Comparison of ENCODE assay signal across 21 cellular contexts in the genomic region with DNA sequence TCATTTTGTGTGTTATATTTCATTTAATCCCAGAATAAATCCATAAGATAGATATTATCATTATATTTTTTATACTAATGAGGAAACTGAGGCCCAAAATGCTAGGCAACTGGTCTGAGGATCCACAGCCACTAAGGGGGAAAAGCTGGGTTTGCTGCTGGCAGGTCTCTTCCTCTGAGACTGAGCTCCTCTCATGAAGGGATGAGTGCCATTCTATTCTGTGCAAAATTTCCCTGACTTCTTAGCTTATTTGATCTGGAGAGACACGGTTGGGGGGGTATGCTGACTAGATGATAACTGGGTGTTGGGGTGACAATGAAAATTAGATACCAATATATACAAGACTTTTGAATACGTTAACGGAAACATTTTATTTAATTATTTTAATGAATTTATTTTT. TPM values are rescaled to one million over a fixed set of nuclear protein-coding genes. Genes with fewer than 3 reads are reported as not detected.
DNase-seq lines count a peak whose midpoint lies in the region; ATAC-seq and TF ChIP-seq lines count a peak whose summit lies in the region.
"Had no signal": no experiment of that assay in that cellular context is flagged by ENCODE, and none has a peak within 500 bp of the region (broad histone marks: within the 10 kb centered on the region; RNA-seq: fewer than 3 reads in every experiment).

No MANE protein-coding gene starts in this region.

- no peaks in the 10 kb centered on the region for H3K27me3 Mint-ChIP-seq in activated naive CD4-positive, alpha-beta T cell treated with anti-CD3 and anti-CD28 coated beads, Interleukin-2, amount 10 ng/mL, durations not matched to agents 7 days and 5 days
- H3K27me3 Mint-ChIP-seq in T-helper 17 cell (no peaks in the 10 kb centered on the region), glutamatergic neuron (ENCODE audit: unreplicated experiment) (no peaks in the 10 kb centered on the region)
- no peaks in the 10 kb centered on the region for H3K27me3 Mint-ChIP-seq in stimulated activated memory B cell treated with anti-CD40 and anti-IgM and Interleukin-4, amounts not matched to agents 10 μg/mL and 1 μg/mL and 100 μg/mL, for 72 hours
- H3K27me3 Mint-ChIP-seq: progenitor cell of endocrine pancreas had no signal

- no peak for ATAC-seq in activated naive CD4-positive, alpha-beta T cell treated with anti-CD3 and anti-CD28 coated beads, Interleukin-2, amount 50 U/mL, for 72 hours
- ATAC-seq in T-helper 17 cell (no peak), HG03565 (IDR thresholded peaks at IDR 0.05; ENCODE audit: unreplicated experiment) (no peak)
- no peak for ATAC-seq in stimulated activated memory B cell treated with anti-CD40 and anti-IgM and Interleukin-4, amounts not matched to agents 10 μg/mL and 1 μg/mL and 100 μg/mL, for 72 hours
- ATAC-seq: left lung had no signal

- no peak for TF ChIP-seq CTCF in GM12865 (IDR thresholded peaks at IDR 0.05; ENCODE audit: insufficient read depth, low read depth, low read length, missing control alignments)
- no peak for TF ChIP-seq CTCF in glutamatergic neuron (IDR thresholded peaks at IDR 0.05; ENCODE audit: partially characterized antibody, unreplicated experiment)

- H3K4me3 ChIP-seq in GM12865 (ENCODE audit: low read depth, low read length): peak overlapping the region; percentile 90
- H3K4me3 ChIP-seq: cardiac muscle cell, left lung, tibial nerve had no signal

- CTCF ChIA-PET in activated naive CD4-positive, alpha-beta T cell treated with anti-CD3 and anti-CD28 coated beads, Interleukin-2, amount 10 ng/mL, durations not matched to agents 7 days and 5 days (lab: Charles Lee): interaction anchor here (1.9 kb wide), 1 partner anchor 19 kb away, joined by 7 read pairs; no protein-coding TSS in a partner anchor

- H3K4me1 Mint-ChIP-seq in activated naive CD4-positive, alpha-beta T cell treated with anti-CD3 and anti-CD28 coated beads, Interleukin-2, amount 10 ng/mL, durations not matched to agents 7 days and 5 days: peaks cover 94% of the 10 kb centered on the region
- H3K4me1 Mint-ChIP-seq in T-helper 17 cell (peaks cover 72% of the 10 kb centered on the region), glutamatergic neuron (ENCODE audit: low read depth, unreplicated experiment) (peaks cover 9% of the 10 kb centered on the region)
- peaks cover 88% of the 10 kb centered on the region for H3K4me1 Mint-ChIP-seq in stimulated activated memory B cell treated with anti-CD40 and anti-IgM and Interleukin-4, amounts not matched to agents 10 μg/mL and 1 μg/mL and 100 μg/mL, for 72 hours

- peaks cover 30% of the 10 kb centered on the region for H3K36me3 Mint-ChIP-seq in activated naive CD4-positive, alpha-beta T cell treated with anti-CD3 and anti-CD28 coated beads, Interleukin-2, amount 10 ng/mL, durations not matched to agents 7 days and 5 days
- H3K36me3 Mint-ChIP-seq in activated naive CD4-positive, alpha-beta T cell treated with anti-CD3 and anti-CD28 coated beads, Interleukin-2, amount 50 U/mL, for 72 hours: peaks cover 0 to 27% of the 10 kb centered on the region in 2 donors
- H3K36me3 Mint-ChIP-seq in T-helper 17 cell (ENCODE audit: low read depth) (peaks cover 8% of the 10 kb centered on the region), glutamatergic neuron (ENCODE audit: unreplicated experiment) (no peaks in the 10 kb centered on the region)
- peaks cover 6% of the 10 kb centered on the region for H3K36me3 Mint-ChIP-seq in stimulated activated memory B cell treated with anti-CD40 and anti-IgM and Interleukin-4, amounts not matched to agents 10 μg/mL and 1 μg/mL and 100 μg/mL, for 72 hours
- H3K36me3 Mint-ChIP-seq: mesothelial cell of epicardium had no signal

- no peaks in the 10 kb centered on the region for H3K9me3 Mint-ChIP-seq in activated naive CD4-positive, alpha-beta T cell treated with anti-CD3 and anti-CD28 coated beads, Interleukin-2, amount 10 ng/mL, durations not matched to agents 7 days and 5 days
- no peaks in the 10 kb centered on the region for H3K9me3 Mint-ChIP-seq in activated naive CD4-positive, alpha-beta T cell treated with anti-CD3 and anti-CD28 coated beads, Interleukin-2, amount 50 U/mL, for 72 hours
- no peaks in the 10 kb centered on the region for H3K9me3 Mint-ChIP-seq in stimulated activated memory B cell treated with anti-CD40 and anti-IgM and Interleukin-4, amounts not matched to agents 10 μg/mL and 1 μg/mL and 100 μg/mL, for 72 hours
- no peaks in the 10 kb centered on the region for H3K9me3 Mint-ChIP-seq in glutamatergic neuron (ENCODE audit: unreplicated experiment)
- H3K9me3 Mint-ChIP-seq: mesothelial cell of epicardium, neural crest cell had no signal

- no peaks in the 10 kb centered on the region for H3K9me3 ChIP-seq in T-helper 17 cell (ENCODE audit: control insufficient read depth, low read length, poor library complexity, severe bottlenecking)
- H3K9me3 ChIP-seq: left lung, tibial nerve had no signal

- no peak for DNase-seq in activated naive CD4-positive, alpha-beta T cell treated with anti-CD3 and anti-CD28 coated beads, Interleukin-2, amount 10 ng/mL, durations not matched to agents 7 days and 5 days
- no peak for DNase-seq in activated naive CD4-positive, alpha-beta T cell treated with anti-CD3 and anti-CD28 coated beads, Interleukin-2, amount 50 U/mL, for 72 hours (ENCODE audit: low spot score in 2 of 2)
- peak; percentile 51 for DNase-seq in GM12865 (ENCODE audit: low read depth)
- DNase-seq in T-helper 17 cell: no peak
- DNase-seq in glutamatergic neuron: no peak
- DNase-seq in kidney tubule cell (ENCODE audit: low spot score): no peak
- DNase-seq: amygdala; left lung; NCI-H1694; NCI-H69; SIG-M5; stimulated activated naive CD4-positive, alpha-beta T cell had no signal

- H3K27ac Mint-ChIP-seq in activated naive CD4-positive, alpha-beta T cell treated with anti-CD3 and anti-CD28 coated beads, Interleukin-2, amount 10 ng/mL, durations not matched to agents 7 days and 5 days: peak overlapping the region; percentile 50
- H3K27ac Mint-ChIP-seq in activated naive CD4-positive, alpha-beta T cell treated with anti-CD3 and anti-CD28 coated beads, Interleukin-2, amount 50 U/mL, for 72 hours: no peak overlapping the region
- peak overlapping the region; percentile 95 for H3K27ac Mint-ChIP-seq in T-helper 17 cell
- H3K27ac Mint-ChIP-seq in stimulated activated memory B cell treated with anti-CD40 and anti-IgM and Interleukin-4, amounts not matched to agents 10 μg/mL and 1 μg/mL and 100 μg/mL, for 72 hours: peak overlapping the region; percentile 74
- no peak overlapping the region for H3K27ac Mint-ChIP-seq in glutamatergic neuron (ENCODE audit: unreplicated experiment)
- H3K27ac Mint-ChIP-seq: mesothelial cell of epicardium, progenitor cell of endocrine pancreas had no signal

- peak overlapping the region; percentile 57 for H3K4me3 Mint-ChIP-seq in activated naive CD4-positive, alpha-beta T cell treated with anti-CD3 and anti-CD28 coated beads, Interleukin-2, amount 10 ng/mL, durations not matched to agents 7 days and 5 days
- H3K4me3 Mint-ChIP-seq in T-helper 17 cell (peak overlapping the region; percentile 33), glutamatergic neuron (ENCODE audit: unreplicated experiment) (no peak overlapping the region)
- peak overlapping the region; percentile 53 for H3K4me3 Mint-ChIP-seq in stimulated activated memory B cell treated with anti-CD40 and anti-IgM and Interleukin-4, amounts not matched to agents 10 μg/mL and 1 μg/mL and 100 μg/mL, for 72 hours
- H3K4me3 Mint-ChIP-seq: mesothelial cell of epicardium, neural crest cell had no signal

RNA-seq across cellular contexts. Expression of a gene that starts 1.9 kb away (rescaled TPM):
- 10 to 100 TPM in 1 of 2 donors, 1 to 10 TPM in 1; 5.2 to 23.7 TPM for total RNA-seq in activated naive CD4-positive, alpha-beta T cell treated with anti-CD3 and anti-CD28 coated beads, Interleukin-2, amount 50 U/mL, for 72 hours
- total RNA-seq in T-helper 17 cell (10 to 100 TPM; 14.2 to 21.2 TPM), glutamatergic neuron (ENCODE audit: unreplicated experiment) (not detected)
- total RNA-seq: cardiac muscle cell, dermis microvascular lymphatic vessel endothelial cell, fibroblast of villous mesenchyme, neural crest cell, progenitor cell of endocrine pancreas had no signal

RNA-seq across cellular contexts. Expression of a gene that starts 44.9 kb away (rescaled TPM):
- total RNA-seq in activated naive CD4-positive, alpha-beta T cell treated with anti-CD3 and anti-CD28 coated beads, Interleukin-2, amount 50 U/mL, for 72 hours: 10 to 100 TPM in 1 of 2 donors, 1 to 10 TPM in 1; 6.5 to 11.2 TPM
- 1 to 10 TPM; 2.0 to 4.1 TPM for total RNA-seq in T-helper 17 cell
- total RNA-seq in glutamatergic neuron (ENCODE audit: unreplicated experiment): 1.4 TPM

Comparison
In these comparisons a context has a peak if more than half of its experiments do, and no peak if none do; other contexts are left out.
1. H3K27ac Mint-ChIP-seq: peak in activated naive CD4-positive, alpha-beta T cell treated with anti-CD3 and anti-CD28 coated beads, Interleukin-2, amount 10 ng/mL, durations not matched to agents 7 days and 5 days (single experiment), T-helper 17 cell (single experiment) and stimulated activated memory B cell treated with anti-CD40 and anti-IgM and Interleukin-4, amounts not matched to agents 10 μg/mL and 1 μg/mL and 100 μg/mL, for 72 hours (single experiment); none in activated naive CD4-positive, alpha-beta T cell treated with anti-CD3 and anti-CD28 coated beads, Interleukin-2, amount 50 U/mL, for 72 hours (0 of 2) and glutamatergic neuron (single experiment).